In genomic region chr19:36572593-36573019, GRCh38 we compare ENCODE assay signal across 8 cellular contexts. TPM values are rescaled to one million over a fixed set of nuclear protein-coding genes. Genes with fewer than 3 reads are reported as not detected.
DNase-seq lines count a peak whose midpoint lies in the region; ATAC-seq and TF ChIP-seq lines count a peak whose summit lies in the region.

No MANE protein-coding gene starts in this region.

- no peaks in the 10 kb centered on the region for H3K9me3 ChIP-seq in RWPE2 (ENCODE audit: severe bottlenecking)
- H3K9me3 ChIP-seq in esophagus squamous epithelium, result peaks cover 0 to 38% (median 14%) of the 10 kb centered on the region in 3 donors

- H3K27me3 Mint-ChIP-seq in Calu3 (ENCODE audit: unreplicated experiment), result no peaks in the 10 kb centered on the region
- no peaks in the 10 kb centered on the region for H3K27me3 Mint-ChIP-seq in progenitor cell of endocrine pancreas

- H3K4me3 ChIP-seq in RWPE2 (ENCODE audit: severe bottlenecking) (peak overlapping the region; percentile 78), esophagus squamous epithelium (peak overlapping the region; percentile 86 to 94 (median 89))

- H3K27me3 ChIP-seq in RWPE2 (ENCODE audit: insufficient read depth, poor library complexity, severe bottlenecking), result no peaks in the 10 kb centered on the region
- H3K27me3 ChIP-seq in esophagus squamous epithelium, result no peaks in the 10 kb centered on the region

- peaks cover 59% of the 10 kb centered on the region for H3K36me3 ChIP-seq in RWPE2 (ENCODE audit: low read depth)
- peaks cover 8 to 67% (median 12%) of the 10 kb centered on the region in 3 donors for H3K36me3 ChIP-seq in esophagus squamous epithelium

- H3K4me1 ChIP-seq in RWPE2 (ENCODE audit: insufficient read depth, poor library complexity, severe bottlenecking) (peaks cover 10% of the 10 kb centered on the region), esophagus squamous epithelium (peaks cover 4 to 22% (median 12%) of the 10 kb centered on the region in 3 donors)

- H3K9me3 Mint-ChIP-seq in Calu3 (ENCODE audit: low read depth, unreplicated experiment) (peaks cover 11% of the 10 kb centered on the region), progenitor cell of endocrine pancreas (ENCODE audit: low read depth) (peaks cover 4% of the 10 kb centered on the region)

- no peak for DNase-seq in Calu3
- DNase-seq in RWPE2 (ENCODE audit: low spot score), result no peak
- DNase-seq in esophagus squamous epithelium (lab: John Stamatoyannopoulos, UW), result no peak
- no peak for DNase-seq in progenitor cell of endocrine pancreas (ENCODE audit: low spot score, unreplicated experiment)
- DNase-seq in T1000 (lab: John Stamatoyannopoulos, UW), result no peak
- DNase-seq in NCI-H774 (lab: John Stamatoyannopoulos, UW), result no peak
- no peak for DNase-seq in NCI-H82 treated with DMSO at 0.1 percent for 48 hours (lab: John Stamatoyannopoulos, UW; ENCODE audit: unreplicated experiment)
- DNase-seq in anterior cingulate cortex (lab: John Stamatoyannopoulos, UW), result no peak

- H3K27ac ChIP-seq in RWPE2 (ENCODE audit: poor library complexity, severe bottlenecking) (peak overlapping the region; percentile 62), esophagus squamous epithelium (peak overlapping the region; percentile 88 to 93 (median 90))

- peak overlapping the region; percentile 92 for H3K27ac Mint-ChIP-seq in Calu3 (ENCODE audit: unreplicated experiment)
- peak overlapping the region; percentile 98 for H3K27ac Mint-ChIP-seq in progenitor cell of endocrine pancreas

- H3K36me3 Mint-ChIP-seq in Calu3 (ENCODE audit: insufficient read depth, unreplicated experiment), result peaks cover 63% of the 10 kb centered on the region
- H3K36me3 Mint-ChIP-seq in progenitor cell of endocrine pancreas (ENCODE audit: insufficient read depth), result peaks cover 29% of the 10 kb centered on the region

- no peak for TF ChIP-seq POLR2A in esophagus squamous epithelium (IDR thresholded peaks at IDR 0.05)

- H3K4me3 Mint-ChIP-seq in Calu3 (ENCODE audit: low read depth, unreplicated experiment) (peak overlapping the region; percentile 94), progenitor cell of endocrine pancreas (ENCODE audit: low read depth) (peak overlapping the region; percentile 91)

- 0 to 2% methylated on average over 11 of the region's 11 CpGs for WGBS in esophagus squamous epithelium, 2 donors

- H3K4me1 Mint-ChIP-seq in Calu3 (ENCODE audit: low read depth, unreplicated experiment), result peaks cover 23% of the 10 kb centered on the region
- peaks cover 25% of the 10 kb centered on the region for H3K4me1 Mint-ChIP-seq in progenitor cell of endocrine pancreas (ENCODE audit: low read depth)

- ATAC-seq in RWPE2 (ENCODE audit: low read depth), result no peak; the same call in 2 of the 3 replicates

- no peak for TF ChIP-seq CTCF in Calu3 (IDR thresholded peaks at IDR 0.05; ENCODE audit: unreplicated experiment)
- no peak for TF ChIP-seq CTCF in RWPE2 (IDR thresholded peaks at IDR 0.05; ENCODE audit: poor library complexity, severe bottlenecking)
- TF ChIP-seq CTCF in esophagus squamous epithelium (IDR thresholded peaks at IDR 0.05), result no peak
- TF ChIP-seq CTCF in progenitor cell of endocrine pancreas (IDR thresholded peaks at IDR 0.05; ENCODE audit: unreplicated experiment), result no peak

- CTCF ChIA-PET in Calu3 (lab: Charles Lee), result no interaction called here

- TSS peak; percentile 68 for BruUV-seq in Calu3 (replicated peaks; lab: Mats Ljungman, UMichigan)

- intact Hi-C loops in Calu3 (cut with micrococcal nuclease; ENCODE audit: unreplicated experiment), result loop anchor here (5.0 to 10.0 kb wide), 3 partner anchors 45 to 280 kb away; partner anchors contain the start of genes ZNF260, ZNF345 and ZNF567
- intact Hi-C loops in esophagus squamous epithelium (cut with DNase I), result no loop called here

RNA-seq across cellular contexts. Expression of gene ZNF529, which starts 0.5 kb away (rescaled TPM):
- total RNA-seq in Calu3 (2022) (8.9 and 11.9 TPM in 2 replicates), esophagus squamous epithelium (10 to 100 TPM in 1 of 4 donors, 1 to 10 TPM in 3; 3.2 to 12.8 (median 3.6) TPM), progenitor cell of endocrine pancreas (19.7 and 24.3 TPM in 2 replicates)

RNA-seq across cellular contexts. Expression of gene ZNF382, which starts 32.5 kb away (rescaled TPM):
- total RNA-seq in Calu3 (2022), result 2.5 and 4.2 TPM in 2 replicates
- 1 to 10 TPM in 2 of 4 donors, under 1 TPM in 2; 0.53 to 4.4 (median 0.89) TPM for total RNA-seq in esophagus squamous epithelium
- total RNA-seq in progenitor cell of endocrine pancreas, result 21.4 and 21.6 TPM in 2 replicates

RNA-seq across cellular contexts. Expression of gene ZNF260, which starts 44.5 kb away (rescaled TPM):
- total RNA-seq in Calu3 (2022) (14.1 and 17.8 TPM in 2 replicates), esophagus squamous epithelium (10 to 100 TPM in 1 of 4 donors, 1 to 10 TPM in 3; 3.7 to 13.4 (median 7.4) TPM), progenitor cell of endocrine pancreas (38.3 and 45.4 TPM in 2 replicates)
